In genomic region chr14:94026173-94026885, GRCh38 we compare ENCODE assay signal across 1 cellular context.
TF ChIP-seq lines count a peak whose summit lies in the region.

TSS of gene OTUB2 (plus strand) at chr14:94026340. CDS start at chr14:94026538, 198 bp downstream.

TF ChIP-seq in GM12878, 131 proteins besides CTCF, POLR2A, EP300 and RAD21 (continued from another document and continues in another):
- peak; percentile 66 for TF ChIP-seq CEBPZ (IDR thresholded peaks at IDR 0.05; ENCODE audit: low read depth, low read length)
- TF ChIP-seq ELK1 (IDR thresholded peaks at IDR 0.05; ENCODE audit: low read depth, low read length), result no peak
- peak; percentile 90 for TF ChIP-seq CHD2 (IDR thresholded peaks at IDR 0.05; ENCODE audit: borderline replicate concordance, low read depth, low read length)
- no peak for TF ChIP-seq MAX (IDR thresholded peaks at IDR 0.05; ENCODE audit: low read depth, low read length)
- TF ChIP-seq RAD51 (IDR thresholded peaks at IDR 0.05), result peak; percentile 37; the same call in 1 of the 2 replicates
- no peak for TF ChIP-seq MEF2B (IDR thresholded peaks at IDR 0.05; ENCODE audit: partially characterized antibody, poor library complexity, severe bottlenecking)
- no peak; the same call in 1 of the 2 replicates for TF ChIP-seq ZBTB40 (IDR thresholded peaks at IDR 0.05; ENCODE audit: borderline replicate concordance)
- peak; percentile 51; the same call in 1 of the 2 replicates for TF ChIP-seq IRF4 (IDR thresholded peaks at IDR 0.05; ENCODE audit: low read depth, low read length)
- no peak for TF ChIP-seq ATF3 (IDR thresholded peaks at IDR 0.05; ENCODE audit: borderline replicate concordance, extremely low read depth, low read depth, low read length)
- peak; percentile 93 for TF ChIP-seq RELB (IDR thresholded peaks at IDR 0.05; ENCODE audit: low read depth)
- no peak for TF ChIP-seq TAF1 (IDR thresholded peaks at IDR 0.05; ENCODE audit: borderline replicate concordance, low read depth, low read length)
- peak; percentile 82 for TF ChIP-seq E4F1 (IDR thresholded peaks at IDR 0.05; ENCODE audit: borderline replicate concordance, partially characterized antibody)
- no peak for TF ChIP-seq CHD1 (IDR thresholded peaks at IDR 0.05; ENCODE audit: low read depth, low read length)
- no peak for TF ChIP-seq BRCA1 (IDR thresholded peaks at IDR 0.05; ENCODE audit: low read depth, low read length)
- no peak for TF ChIP-seq ZBED1 (IDR thresholded peaks at IDR 0.05; ENCODE audit: borderline replicate concordance)
- peak; percentile 98 for TF ChIP-seq PKNOX1 (IDR thresholded peaks at IDR 0.05)
- TF ChIP-seq SIX5 (IDR thresholded peaks at IDR 0.05; ENCODE audit: low read depth, low read length, severe bottlenecking), result no peak
- TF ChIP-seq KLF5 (IDR thresholded peaks at IDR 0.05; ENCODE audit: partially characterized antibody), result peak; percentile 51
- peak; percentile 43; the same call in 1 of the 2 replicates for TF ChIP-seq NR2F1 (conservative IDR thresholded peaks at IDR 0.05)
- no peak for TF ChIP-seq RELA (IDR thresholded peaks at IDR 0.05; ENCODE audit: borderline replicate concordance, partially characterized antibody)
- TF ChIP-seq YBX1 (IDR thresholded peaks at IDR 0.05), result no peak
- no peak for TF ChIP-seq ETV6 (conservative IDR thresholded peaks at IDR 0.05 in 1 of 2, IDR thresholded peaks at IDR 0.05 in 1 of 2; ENCODE audit: borderline replicate concordance in 1 of 2, low read depth in 1 of 2)
- no peak for TF ChIP-seq ZBTB4 (CRISPR knock-in tag; IDR thresholded peaks at IDR 0.05)
- TF ChIP-seq CBX3 (IDR thresholded peaks at IDR 0.05; ENCODE audit: borderline replicate concordance, low read depth), result no peak
- no peak; the same call in 1 of the 2 replicates for TF ChIP-seq MLLT1 (IDR thresholded peaks at IDR 0.05)
- TF ChIP-seq IKZF1 (conservative IDR thresholded peaks at IDR 0.05), result peak; percentile 52; the same call in 1 of the 2 replicates
- TF ChIP-seq BCL11A (IDR thresholded peaks at IDR 0.05; ENCODE audit: low read depth, low read length), result no peak
- peak; percentile 89 for TF ChIP-seq IRF3 (IDR thresholded peaks at IDR 0.05)
